ENCODE assay signal across 36 cellular contexts in genomic region chr7:101599787-101600186, GRCh38. TPM values are rescaled to one million over a fixed set of nuclear protein-coding genes. Genes with fewer than 3 reads are reported as not detected.
"Had no signal": no experiment of that assay in that cellular context is flagged by ENCODE, and none has a peak within 500 bp of the region (broad histone marks: within the 10 kb centered on the region; RNA-seq: fewer than 3 reads in every experiment).

No MANE protein-coding gene starts in this region.

- H3K9me3 Mint-ChIP-seq: activated CD4-positive, alpha-beta memory T cell treated with anti-CD3 and anti-CD28 coated beads for 36 hours; activated CD4-positive, alpha-beta T cell treated with anti-CD3 and anti-CD28 coated beads, Interleukin-2, amount 10 ng/mL, durations not matched to agents 24 days and 14 days; activated naive CD4-positive, alpha-beta T cell treated with anti-CD3 and anti-CD28 coated beads for 36 hours; activated naive CD4-positive, alpha-beta T cell treated with anti-CD3 and anti-CD28 coated beads, Interleukin-2, amount 50 U/mL, for 72 hours; activated naive CD8-positive, alpha-beta T cell treated with anti-CD3 and anti-CD28 coated beads, Interleukin-2, amount 10 ng/mL, durations not matched to agents 7 days and 5 days; activated T-helper 1 cell treated with anti-CD3 and anti-CD28 coated beads, Interleukin-12 subunit alpha, Interleukin-12 subunit beta, Interleukin-2, Interleukin-4 antibody, amounts not matched to agents 30 ng/mL and 10 ng/mL and 1 ng/mL, durations not matched to agents 14 hours and 24 hours and 36 hours; activated T-helper 2 cell treated with anti-CD3 and anti-CD28 coated beads, Interferon-gamma antibody, Interleukin-2, Interleukin-4, amounts not matched to agents 10 μg/mL and 5 μg/mL and 100 μg/mL, durations not matched to agents 14 hours and 24 hours and 36 hours; effector memory CD8-positive, alpha-beta T cell had no signal

- H3K4me1 ChIP-seq: breast epithelium had no signal

- H3K27ac Mint-ChIP-seq: activated CD4-positive, alpha-beta memory T cell treated with anti-CD3 and anti-CD28 coated beads for 36 hours; activated CD4-positive, alpha-beta T cell treated with anti-CD3 and anti-CD28 coated beads for 36 hours; activated CD4-positive, alpha-beta T cell treated with anti-CD3 and anti-CD28 coated beads, Interleukin-2, amount 10 ng/mL, durations not matched to agents 24 days and 14 days; activated CD8-positive, alpha-beta memory T cell treated with anti-CD3 and anti-CD28 coated beads, Interleukin-2, amount 10 ng/mL, durations not matched to agents 7 days and 5 days; activated CD8-positive, alpha-beta T cell treated with anti-CD3 and anti-CD28 coated beads, Interleukin-2, amount 10 ng/mL, durations not matched to agents 7 days and 5 days; activated naive CD4-positive, alpha-beta T cell treated with anti-CD3 and anti-CD28 coated beads for 36 hours; activated naive CD4-positive, alpha-beta T cell treated with anti-CD3 and anti-CD28 coated beads, Interleukin-2, amount 50 U/mL, for 72 hours; activated naive CD8-positive, alpha-beta T cell treated with anti-CD3 and anti-CD28 coated beads, Interleukin-2, amount 10 ng/mL, durations not matched to agents 7 days and 5 days; activated T-helper 1 cell treated with anti-CD3 and anti-CD28 coated beads, Interleukin-12 subunit alpha, Interleukin-12 subunit beta, Interleukin-2, Interleukin-4 antibody, amounts not matched to agents 30 ng/mL and 10 ng/mL and 1 ng/mL, durations not matched to agents 14 hours and 24 hours and 36 hours; activated T-helper 2 cell treated with anti-CD3 and anti-CD28 coated beads, Interferon-gamma antibody, Interleukin-2, Interleukin-4, amounts not matched to agents 10 μg/mL and 5 μg/mL and 100 μg/mL, durations not matched to agents 14 hours and 24 hours and 36 hours; brain; effector memory CD8-positive, alpha-beta T cell had no signal

- H3K4me3 ChIP-seq: ascending aorta, breast epithelium, cardiac muscle cell, esophagus muscularis mucosa, gastroesophageal sphincter had no signal

- H3K9me3 ChIP-seq: ascending aorta, breast epithelium had no signal

- H3K4me3 Mint-ChIP-seq: activated CD4-positive, alpha-beta memory T cell treated with anti-CD3 and anti-CD28 coated beads for 36 hours; activated CD4-positive, alpha-beta T cell treated with anti-CD3 and anti-CD28 coated beads for 36 hours; activated CD4-positive, alpha-beta T cell treated with anti-CD3 and anti-CD28 coated beads, Interleukin-2, amount 10 ng/mL, durations not matched to agents 24 days and 14 days; activated CD8-positive, alpha-beta memory T cell treated with anti-CD3 and anti-CD28 coated beads, Interleukin-2, amount 10 ng/mL, durations not matched to agents 7 days and 5 days; activated CD8-positive, alpha-beta T cell treated with anti-CD3 and anti-CD28 coated beads, Interleukin-2, amount 10 ng/mL, durations not matched to agents 7 days and 5 days; activated naive CD4-positive, alpha-beta T cell treated with anti-CD3 and anti-CD28 coated beads for 36 hours; activated naive CD8-positive, alpha-beta T cell treated with anti-CD3 and anti-CD28 coated beads, Interleukin-2, amount 10 ng/mL, durations not matched to agents 7 days and 5 days; activated T-helper 1 cell treated with anti-CD3 and anti-CD28 coated beads, Interleukin-12 subunit alpha, Interleukin-12 subunit beta, Interleukin-2, Interleukin-4 antibody, amounts not matched to agents 30 ng/mL and 10 ng/mL and 1 ng/mL, durations not matched to agents 14 hours and 24 hours and 36 hours; brain; effector memory CD8-positive, alpha-beta T cell had no signal

- H3K27me3 ChIP-seq: ascending aorta, cardiac muscle cell, gastroesophageal sphincter had no signal

- DNase-seq: activated CD4-positive, alpha-beta memory T cell treated with anti-CD3 and anti-CD28 coated beads for 36 hours; activated CD4-positive, alpha-beta T cell treated with anti-CD3 and anti-CD28 coated beads for 36 hours; activated CD4-positive, alpha-beta T cell treated with anti-CD3 and anti-CD28 coated beads, Interleukin-2, amount 10 ng/mL, durations not matched to agents 24 days and 14 days; activated CD4-positive, CD25-positive, alpha-beta regulatory T cell; activated CD4-positive, CD25-positive, alpha-beta regulatory T cell treated with anti-CD3 and anti-CD28 coated beads, Interleukin-2, amount 50 U/mL, for 72 hours; activated CD8-positive, alpha-beta memory T cell treated with anti-CD3 and anti-CD28 coated beads, Interleukin-2, amount 10 ng/mL, durations not matched to agents 7 days and 5 days; activated CD8-positive, alpha-beta memory T cell treated with anti-CD3 and anti-CD28 coated beads, Interleukin-2, amount 50 U/mL, for 4 hours; activated CD8-positive, alpha-beta T cell treated with anti-CD3 and anti-CD28 coated beads, Interleukin-2, amount 10 ng/mL, durations not matched to agents 7 days and 5 days; activated effector memory CD4-positive, alpha-beta T cell treated with anti-CD3 and anti-CD28 coated beads, Interleukin-2, amount 50 U/mL, for 16 hours; activated naive CD4-positive, alpha-beta T cell treated with anti-CD3 and anti-CD28 coated beads for 36 hours; activated naive CD8-positive, alpha-beta T cell treated with anti-CD3 and anti-CD28 coated beads, Interleukin-2, amount 10 ng/mL, durations not matched to agents 7 days and 5 days; activated T-cell treated with anti-CD3 and anti-CD28 coated beads, Interleukin-2, amount 50 U/mL, for 1 hour; activated T-cell treated with anti-CD3 and anti-CD28 coated beads, Interleukin-2, amount 50 U/mL, for 48 hours; central memory CD4-positive, alpha-beta T cell; cerebellar nuclear complex; cortex of kidney; dermis blood vessel endothelial cell; effector CD4-positive, alpha-beta T cell; effector memory CD8-positive, alpha-beta T cell; erythroblast; foreskin melanocyte; T-helper 2 cell had no signal

- H3K27me3 Mint-ChIP-seq: activated CD4-positive, alpha-beta memory T cell treated with anti-CD3 and anti-CD28 coated beads for 36 hours; activated CD4-positive, alpha-beta T cell treated with anti-CD3 and anti-CD28 coated beads for 36 hours; activated CD4-positive, alpha-beta T cell treated with anti-CD3 and anti-CD28 coated beads, Interleukin-2, amount 10 ng/mL, durations not matched to agents 24 days and 14 days; activated CD8-positive, alpha-beta memory T cell treated with anti-CD3 and anti-CD28 coated beads, Interleukin-2, amount 10 ng/mL, durations not matched to agents 7 days and 5 days; activated naive CD8-positive, alpha-beta T cell treated with anti-CD3 and anti-CD28 coated beads, Interleukin-2, amount 10 ng/mL, durations not matched to agents 7 days and 5 days had no signal

- H3K27ac ChIP-seq: breast epithelium, cardiac muscle cell, esophagus muscularis mucosa, gastroesophageal sphincter had no signal

- H3K36me3 Mint-ChIP-seq: activated CD4-positive, alpha-beta memory T cell treated with anti-CD3 and anti-CD28 coated beads for 36 hours; activated CD8-positive, alpha-beta memory T cell treated with anti-CD3 and anti-CD28 coated beads, Interleukin-2, amount 10 ng/mL, durations not matched to agents 7 days and 5 days; activated naive CD4-positive, alpha-beta T cell treated with anti-CD3 and anti-CD28 coated beads, Interleukin-2, amount 50 U/mL, for 72 hours; activated naive CD8-positive, alpha-beta T cell treated with anti-CD3 and anti-CD28 coated beads, Interleukin-2, amount 10 ng/mL, durations not matched to agents 7 days and 5 days; brain had no signal

- ATAC-seq: activated CD4-positive, alpha-beta T cell treated with anti-CD3 and anti-CD28 coated beads for 36 hours; activated CD8-positive, alpha-beta memory T cell treated with anti-CD3 and anti-CD28 coated beads, Interleukin-2, amount 10 ng/mL, durations not matched to agents 7 days and 5 days; activated CD8-positive, alpha-beta T cell treated with anti-CD3 and anti-CD28 coated beads, Interleukin-2, amount 10 ng/mL, durations not matched to agents 7 days and 5 days; activated naive CD4-positive, alpha-beta T cell treated with anti-CD3 and anti-CD28 coated beads, Interleukin-2, amount 50 U/mL, for 72 hours; effector memory CD8-positive, alpha-beta T cell; gastroesophageal sphincter had no signal

- H3K4me1 Mint-ChIP-seq: activated CD4-positive, alpha-beta T cell treated with anti-CD3 and anti-CD28 coated beads for 36 hours; activated CD4-positive, alpha-beta T cell treated with anti-CD3 and anti-CD28 coated beads, Interleukin-2, amount 10 ng/mL, durations not matched to agents 24 days and 14 days; activated CD8-positive, alpha-beta memory T cell treated with anti-CD3 and anti-CD28 coated beads, Interleukin-2, amount 10 ng/mL, durations not matched to agents 7 days and 5 days; activated naive CD8-positive, alpha-beta T cell treated with anti-CD3 and anti-CD28 coated beads, Interleukin-2, amount 10 ng/mL, durations not matched to agents 7 days and 5 days had no signal

- H3K36me3 ChIP-seq: ascending aorta, breast epithelium, cardiac muscle cell, esophagus muscularis mucosa, gastroesophageal sphincter had no signal

RNA-seq across cellular contexts. Expression of gene MYL10, which starts 29.3 kb away (rescaled TPM):
- total RNA-seq: activated CD4-positive, alpha-beta memory T cell treated with anti-CD3 and anti-CD28 coated beads for 36 hours; activated CD4-positive, alpha-beta T cell treated with anti-CD3 and anti-CD28 coated beads for 36 hours; activated CD4-positive, alpha-beta T cell treated with anti-CD3 and anti-CD28 coated beads, Interleukin-2, amount 10 ng/mL, durations not matched to agents 24 days and 14 days; activated CD8-positive, alpha-beta memory T cell treated with anti-CD3 and anti-CD28 coated beads for 36 hours; activated CD8-positive, alpha-beta memory T cell treated with anti-CD3 and anti-CD28 coated beads, Interleukin-2, amount 10 ng/mL, durations not matched to agents 7 days and 5 days; activated CD8-positive, alpha-beta T cell treated with anti-CD3 and anti-CD28 coated beads, Interleukin-2, amount 10 ng/mL, durations not matched to agents 7 days and 5 days; activated naive CD4-positive, alpha-beta T cell treated with anti-CD3 and anti-CD28 coated beads for 36 hours; activated naive CD4-positive, alpha-beta T cell treated with anti-CD3 and anti-CD28 coated beads, Interleukin-2, amount 50 U/mL, for 72 hours; activated naive CD8-positive, alpha-beta T cell treated with anti-CD3 and anti-CD28 coated beads, Interleukin-2, amount 10 ng/mL, durations not matched to agents 7 days and 5 days; activated T-helper 1 cell treated with anti-CD3 and anti-CD28 coated beads, Interleukin-12 subunit alpha, Interleukin-12 subunit beta, Interleukin-2, Interleukin-4 antibody, amounts not matched to agents 30 ng/mL and 10 ng/mL and 1 ng/mL, durations not matched to agents 14 hours and 24 hours and 36 hours; activated T-helper 2 cell treated with anti-CD3 and anti-CD28 coated beads, Interferon-gamma antibody, Interleukin-2, Interleukin-4, amounts not matched to agents 10 μg/mL and 5 μg/mL and 100 μg/mL, durations not matched to agents 14 hours and 24 hours and 36 hours; ascending aorta; breast epithelium; cardiac muscle cell; dermis blood vessel endothelial cell; esophagus muscularis mucosa; fibroblast of lung; fibroblast of villous mesenchyme; gastroesophageal sphincter; glomerular endothelial cell; T-helper 1 cell treated with Interleukin-12 subunit alpha and Interleukin-12 subunit beta and Interleukin-4 antibody, amounts not matched to agents 30 ng/mL and 1 ng/mL, for 36 hours had no signal
- polyA plus RNA-seq: cardiac muscle cell, fibroblast of lung had no signal
